In the genomic region with DNA sequence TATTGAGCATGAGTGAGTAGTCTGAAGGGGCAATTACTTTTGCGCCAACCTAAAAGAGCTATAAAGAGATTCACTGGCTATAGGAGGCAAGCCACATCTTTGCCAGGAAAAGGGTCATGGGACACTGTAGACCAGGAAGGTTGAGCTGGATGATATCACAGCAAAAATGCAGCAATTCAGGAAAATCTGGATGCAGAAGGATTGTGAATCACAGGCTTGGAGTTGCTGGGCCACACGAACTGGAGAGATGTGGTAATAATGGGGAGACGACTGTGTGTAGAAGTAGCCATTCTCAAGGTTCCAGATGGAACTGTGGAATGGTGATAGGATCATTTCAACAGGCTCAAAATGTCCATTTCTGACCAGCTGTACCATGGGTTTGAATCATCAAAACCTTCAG, we compare ENCODE assay signal across 35 cellular contexts.
"Had no signal": no experiment of that assay in that cellular context is flagged by ENCODE, and none has a peak within 500 bp of the region (broad histone marks: within the 10 kb centered on the region; RNA-seq: fewer than 3 reads in every experiment).

No MANE protein-coding gene starts in this region.

- H3K36me3 ChIP-seq: WERI-Rb-1 had no signal

- H3K27ac ChIP-seq: KMS-11, PC-9, WERI-Rb-1 had no signal

- H3K9ac ChIP-seq: KMS-11 had no signal

- ATAC-seq: activated CD8-positive, alpha-beta memory T cell treated with anti-CD3 and anti-CD28 coated beads, Interleukin-2, amount 10 ng/mL, durations not matched to agents 7 days and 5 days; activated naive CD8-positive, alpha-beta T cell treated with anti-CD3 and anti-CD28 coated beads, Interleukin-2, amount 50 U/mL, for 24 hours had no signal

- FAIRE-seq: RCC 7860 had no signal

- DNase-seq: activated CD4-positive, alpha-beta memory T cell treated with anti-CD3 and anti-CD28 coated beads, Interleukin-2, amount 10 ng/mL, durations not matched to agents 7 days and 5 days; activated CD4-positive, alpha-beta T cell treated with anti-CD3 and anti-CD28 coated beads for 1 hour; activated CD4-positive, alpha-beta T cell treated with anti-CD3 and anti-CD28 coated beads for 48 hours; activated CD4-positive, CD25-positive, alpha-beta regulatory T cell; activated CD8-positive, alpha-beta memory T cell treated with anti-CD3 and anti-CD28 coated beads for 24 hours; activated CD8-positive, alpha-beta memory T cell treated with anti-CD3 and anti-CD28 coated beads, Interleukin-2, amount 10 ng/mL, durations not matched to agents 7 days and 5 days; activated CD8-positive, alpha-beta memory T cell treated with anti-CD3 and anti-CD28 coated beads, Interleukin-2, amount 50 U/mL, for 48 hours; activated effector memory CD4-positive, alpha-beta T cell treated with Interleukin-2 at 50 U/mL for 16 hours; activated naive CD4-positive, alpha-beta T cell treated with anti-CD3 and anti-CD28 coated beads, Interleukin-2, amount 10 ng/mL, durations not matched to agents 7 days and 5 days; activated naive CD8-positive, alpha-beta T cell treated with anti-CD3 and anti-CD28 coated beads, Interleukin-2, amount 50 U/mL, for 24 hours; activated T-cell treated with anti-CD3 and anti-CD28 coated beads, Interleukin-2, amount 50 U/mL, for 48 hours; amniotic stem cell; aorta; central memory CD4-positive, alpha-beta T cell; MM.1S; MV-4-11; NCI-H1092; NCI-H1436 treated with DMSO at 0.1 percent for 48 hours; NCI-H1694 treated with DMSO at 0.1 percent for 48 hours; NCI-H2029 treated with DMSO at 0.1 percent for 48 hours; NCI-H2107; NCI-H2171; NCI-H510A; NCI-H526; NCI-H748 treated with DMSO at 0.1 percent for 48 hours; NK-92 treated with Interleukin-12 subunit alpha and Interleukin-12 subunit beta, amount 100 ng/mL, for 24 hours; Right ventricle myocardium superior; SW 1271; T-helper 1 cell; T-helper 2 cell; T1000; WERI-Rb-1 had no signal

- H3K4me2 ChIP-seq: KMS-11, PC-9 had no signal

- H2AFZ ChIP-seq: PC-9 had no signal

- H3K4me3 ChIP-seq: PC-9 had no signal
